10 cellular contexts compared by ENCODE assay signal in the genomic region with DNA sequence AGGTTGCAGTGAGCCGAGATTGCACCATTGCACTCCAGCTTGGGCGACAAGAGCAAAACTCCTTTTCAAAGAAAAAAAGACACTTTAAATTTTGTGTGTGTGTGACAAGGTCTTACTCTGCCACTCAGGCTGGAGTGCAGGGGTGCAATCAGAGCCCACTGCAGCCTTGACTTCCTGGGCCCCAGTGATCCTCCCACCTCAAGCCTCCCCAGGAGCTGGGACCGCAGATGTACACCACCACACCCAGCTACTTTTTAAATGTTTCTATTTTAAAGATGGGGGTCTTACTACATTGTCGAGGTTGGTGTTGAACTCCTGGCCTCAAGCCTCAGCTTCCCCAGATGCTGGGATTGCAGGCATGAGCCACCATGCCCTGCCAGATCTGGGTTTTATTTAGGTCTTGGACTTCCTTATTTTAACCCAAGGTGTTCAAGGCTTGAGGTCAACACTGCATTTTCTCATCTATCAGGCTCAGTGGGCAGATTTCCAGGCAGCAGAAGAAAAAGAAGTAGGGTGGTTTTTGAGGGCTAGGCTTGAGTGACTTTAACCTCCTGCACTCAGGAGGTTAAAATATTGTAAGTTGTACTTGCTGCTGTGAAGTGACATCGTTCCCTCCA.
DNase-seq lines count a peak whose midpoint lies in the region; ATAC-seq and TF ChIP-seq lines count a peak whose summit lies in the region.
"Had no signal": no experiment of that assay in that cellular context is flagged by ENCODE, and none has a peak within 500 bp of the region (broad histone marks: within the 10 kb centered on the region; RNA-seq: fewer than 3 reads in every experiment).

No MANE protein-coding gene starts in this region.

- TF ChIP-seq CTCF in Peyer's patch (IDR thresholded peaks at IDR 0.05): no peak

- H3K4me3 Mint-ChIP-seq in activated T-cell treated with anti-CD3 and anti-CD28 coated beads, Interleukin-2, amount 50 U/mL, for 24 hours: no peak overlapping the region
- H3K4me3 Mint-ChIP-seq in stimulated activated memory B cell treated with anti-CD40 and anti-IgM and Interleukin-4, amounts not matched to agents 10 μg/mL and 1 μg/mL and 100 μg/mL, for 72 hours: peak overlapping the region; percentile 35

- H3K36me3 ChIP-seq in Peyer's patch: no peaks in the 10 kb centered on the region
- H3K36me3 ChIP-seq: adrenal gland, SJCRH30 had no signal

- peak; percentile 79 for ATAC-seq in HG02678 (IDR thresholded peaks at IDR 0.05; ENCODE audit: unreplicated experiment)
- ATAC-seq in stimulated activated memory B cell treated with anti-CD40 and anti-IgM and Interleukin-4, amounts not matched to agents 10 μg/mL and 1 μg/mL and 100 μg/mL, for 72 hours: peak; percentile 89

- peaks cover 52% of the 10 kb centered on the region for H3K36me3 Mint-ChIP-seq in activated T-cell treated with anti-CD3 and anti-CD28 coated beads, Interleukin-2, amount 50 U/mL, for 24 hours (ENCODE audit: low read depth)
- H3K36me3 Mint-ChIP-seq in stimulated activated memory B cell treated with anti-CD40 and anti-IgM and Interleukin-4, amounts not matched to agents 10 μg/mL and 1 μg/mL and 100 μg/mL, for 72 hours: peaks cover 26% of the 10 kb centered on the region

- no peak for DNase-seq in activated T-cell treated with anti-CD3 and anti-CD28 coated beads, Interleukin-2, amount 50 U/mL, for 24 hours
- DNase-seq in activated T-cell treated with anti-CD3 and anti-CD28 coated beads for 4 hours (no peak), Peyer's patch (peak in 2 of 3 donors; percentile 32 to 43), DMS114 treated with DMSO at 0.1 percent for 48 hours (lab: John Stamatoyannopoulos, UW; ENCODE audit: unreplicated experiment) (no peak), SK-N-DZ (ENCODE audit: low spot score) (no peak), EL (no peak)
- DNase-seq: SJCRH30 had no signal

- peak overlapping the region in 1 of 4 donors; percentile 42 for H3K27ac ChIP-seq in Peyer's patch
- H3K27ac ChIP-seq: adrenal gland, SJCRH30 had no signal

- no peaks in the 10 kb centered on the region for H3K27me3 Mint-ChIP-seq in activated T-cell treated with anti-CD3 and anti-CD28 coated beads, Interleukin-2, amount 50 U/mL, for 24 hours
- no peaks in the 10 kb centered on the region for H3K27me3 Mint-ChIP-seq in stimulated activated memory B cell treated with anti-CD40 and anti-IgM and Interleukin-4, amounts not matched to agents 10 μg/mL and 1 μg/mL and 100 μg/mL, for 72 hours

- H3K27me3 ChIP-seq in Peyer's patch: no peaks in the 10 kb centered on the region
- H3K27me3 ChIP-seq: adrenal gland had no signal

- H3K9me3 ChIP-seq in Peyer's patch: no peaks in the 10 kb centered on the region
- H3K9me3 ChIP-seq: adrenal gland had no signal

- peak overlapping the region; percentile 85 for H3K27ac Mint-ChIP-seq in activated T-cell treated with anti-CD3 and anti-CD28 coated beads, Interleukin-2, amount 50 U/mL, for 24 hours
- H3K27ac Mint-ChIP-seq in stimulated activated memory B cell treated with anti-CD40 and anti-IgM and Interleukin-4, amounts not matched to agents 10 μg/mL and 1 μg/mL and 100 μg/mL, for 72 hours: peak overlapping the region; percentile 60

- H3K4me1 Mint-ChIP-seq in activated T-cell treated with anti-CD3 and anti-CD28 coated beads, Interleukin-2, amount 50 U/mL, for 24 hours (ENCODE audit: low read depth): peaks cover 31% of the 10 kb centered on the region
- peaks cover 41% of the 10 kb centered on the region for H3K4me1 Mint-ChIP-seq in stimulated activated memory B cell treated with anti-CD40 and anti-IgM and Interleukin-4, amounts not matched to agents 10 μg/mL and 1 μg/mL and 100 μg/mL, for 72 hours

- peaks cover 0 to 8% (median 3%) of the 10 kb centered on the region in 4 donors for H3K4me1 ChIP-seq in Peyer's patch
- H3K4me1 ChIP-seq: adrenal gland, SJCRH30 had no signal

- no peak for TF ChIP-seq POLR2A in Peyer's patch (IDR thresholded peaks at IDR 0.05)

- peaks cover 9% of the 10 kb centered on the region for H3K9me3 Mint-ChIP-seq in activated T-cell treated with anti-CD3 and anti-CD28 coated beads, Interleukin-2, amount 50 U/mL, for 24 hours
- H3K9me3 Mint-ChIP-seq in stimulated activated memory B cell treated with anti-CD40 and anti-IgM and Interleukin-4, amounts not matched to agents 10 μg/mL and 1 μg/mL and 100 μg/mL, for 72 hours: no peaks in the 10 kb centered on the region

- no peak overlapping the region for H3K4me3 ChIP-seq in Peyer's patch
- H3K4me3 ChIP-seq: adrenal gland, SJCRH30 had no signal

Comparison
In these comparisons a context has a peak if more than half of its experiments do, and no peak if none do; other contexts are left out.
1. DNase-seq: peak in Peyer's patch (2 of 3); none in activated T-cell treated with anti-CD3 and anti-CD28 coated beads, Interleukin-2, amount 50 U/mL, for 24 hours (single experiment), activated T-cell treated with anti-CD3 and anti-CD28 coated beads for 4 hours (single experiment), DMS114 treated with DMSO at 0.1 percent for 48 hours (single experiment), SK-N-DZ (single experiment) and EL (single experiment).